23 cellular contexts compared by ENCODE assay signal in genomic region chr2:239918749-239919148, GRCh38.
A peak's percentile ranks its signal among the peaks of the same experiment; 100 is the strongest.
DNase-seq lines count a peak whose midpoint lies in the region; ATAC-seq and TF ChIP-seq lines count a peak whose summit lies in the region.
"Had no signal": no experiment of that assay in that cellular context is flagged by ENCODE, and none has a peak within 500 bp of the region (broad histone marks: within the 10 kb centered on the region; RNA-seq: fewer than 3 reads in every experiment).

No MANE protein-coding gene starts in this region.

- H3K27me3 ChIP-seq in testis: no peaks in the 10 kb centered on the region

- DNase-seq in activated T-cell treated with anti-CD3 and anti-CD28 coated beads, Interleukin-2, amount 50 U/mL, for 24 hours: peak; percentile 16
- no peak for DNase-seq in activated T-cell treated with anti-CD3 and anti-CD28 coated beads, Interleukin-2, amount 50 U/mL, for 1 hour
- DNase-seq in chondrocyte (ENCODE audit: low spot score): peak; percentile 59
- peak; percentile 38 for DNase-seq in left lobe of liver (ENCODE audit: low spot score)
- DNase-seq in testis: peak; percentile 7
- DNase-seq in DMS114 treated with DMSO at 0.1 percent for 48 hours (lab: John Stamatoyannopoulos, UW; ENCODE audit: unreplicated experiment): no peak
- DNase-seq in T-helper 9 cell: no peak
- no peak for DNase-seq in foreskin fibroblast
- DNase-seq: EL; GF-D8; IMR-90; NCI-H1092 treated with DMSO at 0.1 percent for 48 hours; NCI-H1436 treated with DMSO at 0.1 percent for 48 hours; NCI-H1930; NCI-H2171; NCI-H345; NCI-H524; NCI-H774; NK-92 treated with Interleukin-12 subunit alpha and Interleukin-12 subunit beta, amount 100 ng/mL, for 24 hours had no signal

- H3K27me3 Mint-ChIP-seq in activated T-cell treated with anti-CD3 and anti-CD28 coated beads, Interleukin-2, amount 50 U/mL, for 24 hours: peaks cover 9% of the 10 kb centered on the region
- no peaks in the 10 kb centered on the region for H3K27me3 Mint-ChIP-seq in chondrocyte (ENCODE audit: low read depth)

- no peak overlapping the region for H3K4me3 Mint-ChIP-seq in activated T-cell treated with anti-CD3 and anti-CD28 coated beads, Interleukin-2, amount 50 U/mL, for 24 hours
- no peak overlapping the region for H3K4me3 Mint-ChIP-seq in chondrocyte (ENCODE audit: unreplicated experiment)
- H3K4me3 Mint-ChIP-seq: B cell, CD14-positive monocyte had no signal

- no peak for ATAC-seq in left lobe of liver
- ATAC-seq: A549 had no signal

- H3K4me3 ChIP-seq in testis: no peak overlapping the region
- no peak overlapping the region for H3K4me3 ChIP-seq in foreskin fibroblast (ENCODE audit: low read depth in 1 of 2, low read length in 2 of 2)
- H3K4me3 ChIP-seq: A549 had no signal

- TF ChIP-seq CTCF in chondrocyte (IDR thresholded peaks at IDR 0.05) (no peak), testis (IDR thresholded peaks at IDR 0.05) (no peak), foreskin fibroblast (IDR thresholded peaks at IDR 0.05; ENCODE audit: low read depth, low read length) (no peak)

- intact Hi-C loops in testis (cut with DNase I; ENCODE audit: low total_unique reads): no loop called here

- H3K9me3 ChIP-seq in testis: no peaks in the 10 kb centered on the region

- H3K27ac Mint-ChIP-seq in activated T-cell treated with anti-CD3 and anti-CD28 coated beads, Interleukin-2, amount 50 U/mL, for 24 hours: no peak overlapping the region
- no peak overlapping the region for H3K27ac Mint-ChIP-seq in chondrocyte (ENCODE audit: unreplicated experiment)
- H3K27ac Mint-ChIP-seq: B cell, CD14-positive monocyte had no signal

- no peaks in the 10 kb centered on the region for H3K4me1 ChIP-seq in testis
- H3K4me1 ChIP-seq: A549 had no signal

- no peak for TF ChIP-seq POLR2A in testis (IDR thresholded peaks at IDR 0.05)

- no peak overlapping the region for H3K27ac ChIP-seq in testis
- H3K27ac ChIP-seq: A549, KMS-11 had no signal

- peaks cover 15% of the 10 kb centered on the region for H3K9me3 Mint-ChIP-seq in activated T-cell treated with anti-CD3 and anti-CD28 coated beads, Interleukin-2, amount 50 U/mL, for 24 hours
- H3K9me3 Mint-ChIP-seq in chondrocyte (ENCODE audit: low read depth): peaks cover 15% of the 10 kb centered on the region

- H3K36me3 Mint-ChIP-seq in activated T-cell treated with anti-CD3 and anti-CD28 coated beads, Interleukin-2, amount 50 U/mL, for 24 hours (ENCODE audit: low read depth): peaks cover 12% of the 10 kb centered on the region
- H3K36me3 Mint-ChIP-seq in chondrocyte (ENCODE audit: low read depth): peaks cover 4% of the 10 kb centered on the region

- no peaks in the 10 kb centered on the region for H3K36me3 ChIP-seq in testis (ENCODE audit: low read depth, missing control alignments)

- H3K4me1 Mint-ChIP-seq in activated T-cell treated with anti-CD3 and anti-CD28 coated beads, Interleukin-2, amount 50 U/mL, for 24 hours (ENCODE audit: low read depth): no peaks in the 10 kb centered on the region
- H3K4me1 Mint-ChIP-seq in chondrocyte (ENCODE audit: low read depth): peaks cover 5% of the 10 kb centered on the region
- H3K4me1 Mint-ChIP-seq: B cell, CD14-positive monocyte had no signal

- WGBS in testis, 2 donors: 75 to 93% methylated on average over 5 to 9 of the region's 9 CpGs

Comparison
In these comparisons a context has a peak if more than half of its experiments do, and no peak if none do; other contexts are left out.
1. DNase-seq: peak in activated T-cell treated with anti-CD3 and anti-CD28 coated beads, Interleukin-2, amount 50 U/mL, for 24 hours (single experiment), chondrocyte (single experiment), left lobe of liver (single experiment) and testis (single experiment); none in activated T-cell treated with anti-CD3 and anti-CD28 coated beads, Interleukin-2, amount 50 U/mL, for 1 hour (single experiment), DMS114 treated with DMSO at 0.1 percent for 48 hours (single experiment), T-helper 9 cell (single experiment) and foreskin fibroblast (0 of 2).